ENCODE assay signal across 20 cellular contexts in the genomic region with DNA sequence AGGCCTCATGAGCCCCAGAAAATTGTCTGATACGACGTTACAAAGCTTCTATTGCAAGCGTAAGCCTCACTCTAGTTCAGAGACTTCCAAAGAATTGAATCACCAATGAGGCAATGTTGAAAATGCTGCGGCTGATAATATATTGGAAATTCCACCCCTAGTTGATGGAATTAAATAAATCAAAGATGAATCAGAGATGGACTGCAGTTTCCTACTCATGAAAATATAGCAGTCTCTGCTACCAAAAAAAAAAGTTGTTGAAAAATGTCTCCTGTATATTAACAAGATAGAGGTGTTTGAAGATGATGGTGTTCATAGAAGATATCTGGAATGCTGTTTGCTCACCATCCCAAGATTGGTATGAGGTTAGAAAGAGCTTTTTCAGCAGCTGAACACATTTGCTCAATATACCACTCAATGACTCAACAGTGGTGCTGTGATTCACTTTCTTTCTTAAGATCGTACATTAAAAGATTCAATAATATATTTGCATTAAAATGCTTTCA.
A peak's percentile ranks its signal among the peaks of the same experiment; 100 is the strongest.
DNase-seq lines count a peak whose midpoint lies in the region; ATAC-seq and TF ChIP-seq lines count a peak whose summit lies in the region.
"Had no signal": no experiment of that assay in that cellular context is flagged by ENCODE, and none has a peak within 500 bp of the region (broad histone marks: within the 10 kb centered on the region; RNA-seq: fewer than 3 reads in every experiment).

No MANE protein-coding gene starts in this region.

- peaks cover 14% of the 10 kb centered on the region for H3K4me1 ChIP-seq in RWPE2 (ENCODE audit: insufficient read depth, poor library complexity, severe bottlenecking)
- H3K4me1 ChIP-seq in fibroblast of lung (ENCODE audit: control insufficient read depth, extremely low read depth, insufficient read depth, low read length) = no peaks in the 10 kb centered on the region
- H3K4me1 ChIP-seq in Peyer's patch = no peaks in the 10 kb centered on the region

- no peaks in the 10 kb centered on the region for H4K20me1 ChIP-seq in fibroblast of lung (ENCODE audit: control insufficient read depth, extremely low read depth, insufficient read depth, low read length)

- no peaks in the 10 kb centered on the region for H3K79me2 ChIP-seq in fibroblast of lung (ENCODE audit: control insufficient read depth, insufficient read depth, low read length)

- DNase-seq in ELR (ENCODE audit: low read depth) (peak; percentile 36), RWPE2 (ENCODE audit: low spot score) (no peak), fibroblast of lung (ENCODE audit: low read depth in 2 of 2) (peak; percentile 82 to 88), renal cortical epithelial cell (ENCODE audit: low read depth) (peak; percentile 6), NCI-H1417 treated with DMSO at 0.1 percent for 48 hours (lab: John Stamatoyannopoulos, UW) (no peak), Peyer's patch (no peak)
- DNase-seq: activated B cell treated with CpG ODN at 0.5 μM for 24 hours; activated CD8-positive, alpha-beta memory T cell treated with anti-CD3 and anti-CD28 coated beads for 24 hours; AML-193; erythroblast; hypothalamus; left cardiac atrium; NCI-H187; NCI-H526 treated with DMSO at 0.1 percent for 48 hours; stimulated activated naive CD4-positive, alpha-beta T cell; T-cell had no signal

- no peak overlapping the region for H2AFZ ChIP-seq in fibroblast of lung (ENCODE audit: low read length)

- H3K27ac ChIP-seq in RWPE2 (ENCODE audit: poor library complexity, severe bottlenecking) (peak overlapping the region; percentile 88), fibroblast of lung (ENCODE audit: insufficient read depth, low read length) (no peak overlapping the region), Peyer's patch (no peak overlapping the region)
- H3K27ac ChIP-seq: vagina had no signal

- H3K9me3 ChIP-seq in RWPE2 (ENCODE audit: severe bottlenecking) (no peaks in the 10 kb centered on the region), fibroblast of lung (ENCODE audit: control insufficient read depth, insufficient read depth, low read depth, low read length) (no peaks in the 10 kb centered on the region), Peyer's patch (no peaks in the 10 kb centered on the region)
- H3K9me3 ChIP-seq: vagina had no signal

- H3K4me2 ChIP-seq in fibroblast of lung (ENCODE audit: extremely low read depth, insufficient read depth, low read length) = no peak overlapping the region

- H3K4me3 ChIP-seq in RWPE2 (ENCODE audit: severe bottlenecking) (no peak overlapping the region), fibroblast of lung (replicated peaks in 1 of 4; ENCODE audit: control extremely low read depth in 1 of 4, insufficient read depth in 1 of 4, low read depth in 3 of 4, low read length in 4 of 4) (peak overlapping the region in 1 of 4 experiments; percentile 16), Peyer's patch (no peak overlapping the region)
- H3K4me3 ChIP-seq: skin epidermis, vagina had no signal

- TF ChIP-seq CTCF in RWPE2 (IDR thresholded peaks at IDR 0.05; ENCODE audit: poor library complexity, severe bottlenecking) (no peak), fibroblast of lung (conservative IDR thresholded peaks at IDR 0.05 in 1 of 2, IDR thresholded peaks at IDR 0.05 in 1 of 2; ENCODE audit: low read depth in 1 of 2, low read length in 2 of 2) (no peak), Peyer's patch (IDR thresholded peaks at IDR 0.05) (no peak)

- H3K27me3 ChIP-seq in RWPE2 (ENCODE audit: insufficient read depth, poor library complexity, severe bottlenecking) = no peaks in the 10 kb centered on the region
- no peaks in the 10 kb centered on the region for H3K27me3 ChIP-seq in fibroblast of lung (ENCODE audit: control insufficient read depth, insufficient read depth, low read length)
- H3K27me3 ChIP-seq in Peyer's patch = no peaks in the 10 kb centered on the region
- H3K27me3 ChIP-seq: vagina had no signal

- ATAC-seq in RWPE2 (ENCODE audit: low read depth) (peak; percentile 94), GM21360 (IDR thresholded peaks at IDR 0.05; ENCODE audit: unreplicated experiment) (no peak)
- no peak for ATAC-seq in activated CD4-positive, CD25-positive, alpha-beta regulatory T cell treated with anti-CD3 and anti-CD28 coated beads, Interleukin-2, amount 50 U/mL, for 24 hours
- ATAC-seq: T-cell had no signal

- no peak overlapping the region for H3K9ac ChIP-seq in fibroblast of lung (ENCODE audit: insufficient read depth, low read length)

- H3K36me3 ChIP-seq in RWPE2 (ENCODE audit: low read depth) (no peaks in the 10 kb centered on the region), fibroblast of lung (ENCODE audit: control insufficient read depth, insufficient read depth, low read length) (no peaks in the 10 kb centered on the region), Peyer's patch (no peaks in the 10 kb centered on the region)
- H3K36me3 ChIP-seq: vagina had no signal

- TF ChIP-seq POLR2A in Peyer's patch (IDR thresholded peaks at IDR 0.05) = no peak

Comparison
In these comparisons a context has a peak if more than half of its experiments do, and no peak if none do; other contexts are left out.
1. DNase-seq: peak in ELR (single experiment), fibroblast of lung (2 of 2) and renal cortical epithelial cell (single experiment); none in RWPE2 (single experiment), NCI-H1417 treated with DMSO at 0.1 percent for 48 hours (single experiment) and Peyer's patch (0 of 3).